ENCODE assay signal across 13 cellular contexts in genomic region chr1:15033264-15033663, GRCh38.
A peak's percentile ranks its signal among the peaks of the same experiment; 100 is the strongest.
DNase-seq lines count a peak whose midpoint lies in the region; ATAC-seq and TF ChIP-seq lines count a peak whose summit lies in the region.
"Had no signal": no experiment of that assay in that cellular context is flagged by ENCODE, and none has a peak within 500 bp of the region (broad histone marks: within the 10 kb centered on the region; RNA-seq: fewer than 3 reads in every experiment).

No MANE protein-coding gene starts in this region.

- 55 to 65% methylated on average over 4 of the region's 4 CpGs for WGBS in gastroesophageal sphincter (ENCODE audit: low coverage in 1 of 2), 2 donors

- no peak for TF ChIP-seq EP300 in gastroesophageal sphincter (IDR thresholded peaks at IDR 0.05)

- TF ChIP-seq CTCF in AG10803 (conservative IDR thresholded peaks at IDR 0.05; ENCODE audit: low read length) (peak; percentile 42), cardiac fibroblast (IDR thresholded peaks at IDR 0.05; ENCODE audit: low read depth, low read length) (peak; percentile 17), gastroesophageal sphincter (IDR thresholded peaks at IDR 0.05) (no peak)

- H3K4me1 ChIP-seq in gastroesophageal sphincter: no peaks in the 10 kb centered on the region
- H3K4me1 ChIP-seq: right atrium auricular region had no signal

- no peak overlapping the region for H3K27ac ChIP-seq in gastroesophageal sphincter
- H3K27ac ChIP-seq: C4-2B, right atrium auricular region had no signal

- peak; percentile 36 for DNase-seq in AG10803 (ENCODE audit: low read depth)
- peak; percentile 62 for DNase-seq in LHCN-M2 (ENCODE audit: low read depth)
- DNase-seq in cardiac fibroblast (ENCODE audit: low read depth in 2 of 2): peak; percentile 17 to 73
- peak; percentile 48 for DNase-seq in left kidney (ENCODE audit: low read depth, low spot score)
- DNase-seq in NCI-H69 (lab: John Stamatoyannopoulos, UW): no peak
- DNase-seq in MV-4-11 (lab: John Stamatoyannopoulos, UW): no peak
- no peak for DNase-seq in activated CD4-positive, alpha-beta T cell treated with anti-CD3 and anti-CD28 coated beads for 4 hours
- DNase-seq: aorta, mucosa of descending colon, NCI-H187 had no signal

- ATAC-seq in gastroesophageal sphincter: no peak
- ATAC-seq: mucosa of descending colon had no signal

- TF ChIP-seq POLR2A in gastroesophageal sphincter (IDR thresholded peaks at IDR 0.05): no peak

- no peaks in the 10 kb centered on the region for H3K27me3 ChIP-seq in gastroesophageal sphincter
- H3K27me3 ChIP-seq: right atrium auricular region had no signal

- peaks cover 0 to 12% of the 10 kb centered on the region in 2 donors for H3K36me3 ChIP-seq in gastroesophageal sphincter
- H3K36me3 ChIP-seq: right atrium auricular region had no signal

- H3K4me3 ChIP-seq in AG10803 (ENCODE audit: low read length): no peak overlapping the region
- H3K4me3 ChIP-seq in cardiac fibroblast (replicated peaks in 1 of 2; ENCODE audit: low read depth in 2 of 2, low read length in 2 of 2): no peak overlapping the region
- no peak overlapping the region for H3K4me3 ChIP-seq in gastroesophageal sphincter
- H3K4me3 ChIP-seq: mucosa of descending colon, right atrium auricular region had no signal

- H3K9me3 ChIP-seq in gastroesophageal sphincter: no peaks in the 10 kb centered on the region
- H3K9me3 ChIP-seq: mucosa of descending colon, right atrium auricular region had no signal

Comparison
In these comparisons a context has a peak if more than half of its experiments do, and no peak if none do; other contexts are left out.
1. DNase-seq: peak in AG10803 (single experiment), LHCN-M2 (single experiment), cardiac fibroblast (2 of 2) and left kidney (single experiment); none in NCI-H69 (single experiment), MV-4-11 (single experiment) and activated CD4-positive, alpha-beta T cell treated with anti-CD3 and anti-CD28 coated beads for 4 hours (0 of 2).
2. CTCF ChIP-seq: peak in AG10803 (single experiment) and cardiac fibroblast (single experiment); none in gastroesophageal sphincter (0 of 4).